8 cellular contexts compared by ENCODE assay signal in the genomic region with DNA sequence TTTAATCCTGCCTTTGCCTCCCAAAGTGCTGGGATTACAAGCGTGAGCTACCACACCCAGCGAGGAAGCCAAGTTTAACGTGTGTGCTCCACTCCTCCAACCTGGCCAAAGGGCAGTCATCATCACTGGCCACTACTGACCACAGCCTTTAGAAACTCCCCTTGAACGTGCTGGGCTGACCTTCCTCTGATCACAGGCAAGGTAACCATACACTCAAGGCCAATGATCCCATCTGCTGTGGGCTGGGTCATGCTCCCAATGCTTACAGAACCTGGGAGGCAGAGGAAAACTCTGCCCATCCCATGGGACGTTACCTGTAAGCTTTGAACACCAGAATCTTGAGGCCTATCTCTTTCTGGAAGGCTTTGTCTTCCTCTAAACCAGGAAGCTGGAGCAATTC. TPM values are rescaled to one million over a fixed set of nuclear protein-coding genes. Genes with fewer than 3 reads are reported as not detected.
"Had no signal": no experiment of that assay in that cellular context is flagged by ENCODE, and none has a peak within 500 bp of the region (broad histone marks: within the 10 kb centered on the region; RNA-seq: fewer than 3 reads in every experiment).

No MANE protein-coding gene starts in this region.

RNA-seq across cellular contexts. Expression of a gene that starts 51.9 kb away (rescaled TPM):
- total RNA-seq: OCI-LY7, PC-3, Right ventricle myocardium inferior, Right ventricle myocardium superior, RPMI7951, SJCRH30, SJSA1, SK-MEL-5 had no signal
